In genomic region chr10:66627156-66627555, GRCh38 we compare ENCODE assay signal across 1 cellular context.
TF ChIP-seq lines count a peak whose summit lies in the region.

No MANE protein-coding gene starts in this region.

TF ChIP-seq in K562, 482 proteins besides CTCF, POLR2A, EP300 and RAD21 (continued from another document):
- TF ChIP-seq, protein P1, sequence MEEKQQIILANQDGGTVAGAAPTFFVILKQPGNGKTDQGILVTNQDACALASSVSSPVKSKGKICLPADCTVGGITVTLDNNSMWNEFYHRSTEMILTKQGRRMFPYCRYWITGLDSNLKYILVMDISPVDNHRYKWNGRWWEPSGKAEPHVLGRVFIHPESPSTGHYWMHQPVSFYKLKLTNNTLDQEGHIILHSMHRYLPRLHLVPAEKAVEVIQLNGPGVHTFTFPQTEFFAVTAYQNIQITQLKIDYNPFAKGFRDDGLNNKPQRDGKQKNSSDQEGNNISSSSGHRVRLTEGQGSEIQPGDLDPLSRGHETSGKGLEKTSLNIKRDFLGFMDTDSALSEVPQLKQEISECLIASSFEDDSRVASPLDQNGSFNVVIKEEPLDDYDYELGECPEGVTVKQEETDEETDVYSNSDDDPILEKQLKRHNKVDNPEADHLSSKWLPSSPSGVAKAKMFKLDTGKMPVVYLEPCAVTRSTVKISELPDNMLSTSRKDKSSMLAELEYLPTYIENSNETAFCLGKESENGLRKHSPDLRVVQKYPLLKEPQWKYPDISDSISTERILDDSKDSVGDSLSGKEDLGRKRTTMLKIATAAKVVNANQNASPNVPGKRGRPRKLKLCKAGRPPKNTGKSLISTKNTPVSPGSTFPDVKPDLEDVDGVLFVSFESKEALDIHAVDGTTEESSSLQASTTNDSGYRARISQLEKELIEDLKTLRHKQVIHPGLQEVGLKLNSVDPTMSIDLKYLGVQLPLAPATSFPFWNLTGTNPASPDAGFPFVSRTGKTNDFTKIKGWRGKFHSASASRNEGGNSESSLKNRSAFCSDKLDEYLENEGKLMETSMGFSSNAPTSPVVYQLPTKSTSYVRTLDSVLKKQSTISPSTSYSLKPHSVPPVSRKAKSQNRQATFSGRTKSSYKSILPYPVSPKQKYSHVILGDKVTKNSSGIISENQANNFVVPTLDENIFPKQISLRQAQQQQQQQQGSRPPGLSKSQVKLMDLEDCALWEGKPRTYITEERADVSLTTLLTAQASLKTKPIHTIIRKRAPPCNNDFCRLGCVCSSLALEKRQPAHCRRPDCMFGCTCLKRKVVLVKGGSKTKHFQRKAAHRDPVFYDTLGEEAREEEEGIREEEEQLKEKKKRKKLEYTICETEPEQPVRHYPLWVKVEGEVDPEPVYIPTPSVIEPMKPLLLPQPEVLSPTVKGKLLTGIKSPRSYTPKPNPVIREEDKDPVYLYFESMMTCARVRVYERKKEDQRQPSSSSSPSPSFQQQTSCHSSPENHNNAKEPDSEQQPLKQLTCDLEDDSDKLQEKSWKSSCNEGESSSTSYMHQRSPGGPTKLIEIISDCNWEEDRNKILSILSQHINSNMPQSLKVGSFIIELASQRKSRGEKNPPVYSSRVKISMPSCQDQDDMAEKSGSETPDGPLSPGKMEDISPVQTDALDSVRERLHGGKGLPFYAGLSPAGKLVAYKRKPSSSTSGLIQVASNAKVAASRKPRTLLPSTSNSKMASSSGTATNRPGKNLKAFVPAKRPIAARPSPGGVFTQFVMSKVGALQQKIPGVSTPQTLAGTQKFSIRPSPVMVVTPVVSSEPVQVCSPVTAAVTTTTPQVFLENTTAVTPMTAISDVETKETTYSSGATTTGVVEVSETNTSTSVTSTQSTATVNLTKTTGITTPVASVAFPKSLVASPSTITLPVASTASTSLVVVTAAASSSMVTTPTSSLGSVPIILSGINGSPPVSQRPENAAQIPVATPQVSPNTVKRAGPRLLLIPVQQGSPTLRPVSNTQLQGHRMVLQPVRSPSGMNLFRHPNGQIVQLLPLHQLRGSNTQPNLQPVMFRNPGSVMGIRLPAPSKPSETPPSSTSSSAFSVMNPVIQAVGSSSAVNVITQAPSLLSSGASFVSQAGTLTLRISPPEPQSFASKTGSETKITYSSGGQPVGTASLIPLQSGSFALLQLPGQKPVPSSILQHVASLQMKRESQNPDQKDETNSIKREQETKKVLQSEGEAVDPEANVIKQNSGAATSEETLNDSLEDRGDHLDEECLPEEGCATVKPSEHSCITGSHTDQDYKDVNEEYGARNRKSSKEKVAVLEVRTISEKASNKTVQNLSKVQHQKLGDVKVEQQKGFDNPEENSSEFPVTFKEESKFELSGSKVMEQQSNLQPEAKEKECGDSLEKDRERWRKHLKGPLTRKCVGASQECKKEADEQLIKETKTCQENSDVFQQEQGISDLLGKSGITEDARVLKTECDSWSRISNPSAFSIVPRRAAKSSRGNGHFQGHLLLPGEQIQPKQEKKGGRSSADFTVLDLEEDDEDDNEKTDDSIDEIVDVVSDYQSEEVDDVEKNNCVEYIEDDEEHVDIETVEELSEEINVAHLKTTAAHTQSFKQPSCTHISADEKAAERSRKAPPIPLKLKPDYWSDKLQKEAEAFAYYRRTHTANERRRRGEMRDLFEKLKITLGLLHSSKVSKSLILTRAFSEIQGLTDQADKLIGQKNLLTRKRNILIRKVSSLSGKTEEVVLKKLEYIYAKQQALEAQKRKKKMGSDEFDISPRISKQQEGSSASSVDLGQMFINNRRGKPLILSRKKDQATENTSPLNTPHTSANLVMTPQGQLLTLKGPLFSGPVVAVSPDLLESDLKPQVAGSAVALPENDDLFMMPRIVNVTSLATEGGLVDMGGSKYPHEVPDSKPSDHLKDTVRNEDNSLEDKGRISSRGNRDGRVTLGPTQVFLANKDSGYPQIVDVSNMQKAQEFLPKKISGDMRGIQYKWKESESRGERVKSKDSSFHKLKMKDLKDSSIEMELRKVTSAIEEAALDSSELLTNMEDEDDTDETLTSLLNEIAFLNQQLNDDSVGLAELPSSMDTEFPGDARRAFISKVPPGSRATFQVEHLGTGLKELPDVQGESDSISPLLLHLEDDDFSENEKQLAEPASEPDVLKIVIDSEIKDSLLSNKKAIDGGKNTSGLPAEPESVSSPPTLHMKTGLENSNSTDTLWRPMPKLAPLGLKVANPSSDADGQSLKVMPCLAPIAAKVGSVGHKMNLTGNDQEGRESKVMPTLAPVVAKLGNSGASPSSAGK (IDR thresholded peaks at IDR 0.05): no peak
- TF ChIP-seq, protein P2, sequence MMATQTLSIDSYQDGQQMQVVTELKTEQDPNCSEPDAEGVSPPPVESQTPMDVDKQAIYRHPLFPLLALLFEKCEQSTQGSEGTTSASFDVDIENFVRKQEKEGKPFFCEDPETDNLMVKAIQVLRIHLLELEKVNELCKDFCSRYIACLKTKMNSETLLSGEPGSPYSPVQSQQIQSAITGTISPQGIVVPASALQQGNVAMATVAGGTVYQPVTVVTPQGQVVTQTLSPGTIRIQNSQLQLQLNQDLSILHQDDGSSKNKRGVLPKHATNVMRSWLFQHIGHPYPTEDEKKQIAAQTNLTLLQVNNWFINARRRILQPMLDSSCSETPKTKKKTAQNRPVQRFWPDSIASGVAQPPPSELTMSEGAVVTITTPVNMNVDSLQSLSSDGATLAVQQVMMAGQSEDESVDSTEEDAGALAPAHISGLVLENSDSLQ (IDR thresholded peaks at IDR 0.05): 0 out of 2 replicates have a peak, but pooled peaks have one; percentile 30
TF ChIP-seq in K562: peak in this region for 1.
